Comparison of ENCODE assay signal across 18 cellular contexts in genomic region chr2:7525746-7526145, GRCh38.
DNase-seq lines count a peak whose midpoint lies in the region; ATAC-seq lines count a peak whose summit lies in the region.
"Had no signal": no experiment of that assay in that cellular context is flagged by ENCODE, and none has a peak within 500 bp of the region (broad histone marks: within the 10 kb centered on the region; RNA-seq: fewer than 3 reads in every experiment).

No MANE protein-coding gene starts in this region.

- H3K36me3 Mint-ChIP-seq in activated CD4-positive, alpha-beta memory T cell treated with anti-CD3 and anti-CD28 coated beads for 36 hours: peaks cover 22% of the 10 kb centered on the region
- H3K36me3 Mint-ChIP-seq in activated CD4-positive, alpha-beta memory T cell treated with anti-CD3 and anti-CD28 coated beads, Interleukin-2, amount 10 ng/mL, durations not matched to agents 7 days and 5 days (ENCODE audit: low read depth): peaks cover 33% of the 10 kb centered on the region
- H3K36me3 Mint-ChIP-seq: CD14-positive monocyte had no signal

- H3K9me3 Mint-ChIP-seq in activated CD4-positive, alpha-beta memory T cell treated with anti-CD3 and anti-CD28 coated beads for 36 hours: peaks cover 23% of the 10 kb centered on the region
- peaks cover 47% of the 10 kb centered on the region for H3K9me3 Mint-ChIP-seq in activated CD4-positive, alpha-beta memory T cell treated with anti-CD3 and anti-CD28 coated beads, Interleukin-2, amount 10 ng/mL, durations not matched to agents 7 days and 5 days

- intact Hi-C loops in activated CD4-positive, alpha-beta memory T cell treated with anti-CD3 and anti-CD28 coated beads for 36 hours (cut with micrococcal nuclease): loop anchor here (1.0 to 2.0 kb wide), 2 partner anchors 57 to 89 kb away; no protein-coding TSS in a partner anchor

- peaks cover 53% of the 10 kb centered on the region for H3K4me1 Mint-ChIP-seq in activated CD4-positive, alpha-beta memory T cell treated with anti-CD3 and anti-CD28 coated beads for 36 hours (ENCODE audit: low read depth)
- H3K4me1 Mint-ChIP-seq in activated CD4-positive, alpha-beta memory T cell treated with anti-CD3 and anti-CD28 coated beads, Interleukin-2, amount 10 ng/mL, durations not matched to agents 7 days and 5 days: peaks cover 40% of the 10 kb centered on the region
- H3K4me1 Mint-ChIP-seq: CD14-positive monocyte had no signal

- no peak for ATAC-seq in GM21526 (IDR thresholded peaks at IDR 0.05; ENCODE audit: low FRiP score, unreplicated experiment)
- ATAC-seq in HG02970 (IDR thresholded peaks at IDR 0.05; ENCODE audit: low FRiP score, unreplicated experiment): no peak
- ATAC-seq: A549 had no signal

- CTCF ChIA-PET in activated CD4-positive, alpha-beta memory T cell treated with anti-CD3 and anti-CD28 coated beads for 36 hours (lab: Charles Lee): interaction anchor here (1.1 kb wide), 1 partner anchor 98 kb away, joined by 3 read pairs; no protein-coding TSS in a partner anchor
- CTCF ChIA-PET in activated CD4-positive, alpha-beta memory T cell treated with anti-CD3 and anti-CD28 coated beads, Interleukin-2, amount 10 ng/mL, durations not matched to agents 7 days and 5 days (lab: Charles Lee): no interaction called here

- DNase-seq in activated CD4-positive, alpha-beta memory T cell treated with anti-CD3 and anti-CD28 coated beads for 36 hours: no peak
- no peak for DNase-seq in activated CD4-positive, alpha-beta memory T cell treated with anti-CD3 and anti-CD28 coated beads, Interleukin-2, amount 10 ng/mL, durations not matched to agents 7 days and 5 days
- DNase-seq in AG20443 (ENCODE audit: low spot score) (peak; percentile 40), SK-MEL-5 (ENCODE audit: low read depth, low spot score) (peak; percentile 23), foreskin melanocyte (peak; percentile 59)
- DNase-seq: AML-193, COR-L47, DMS153, KBM-7, NCI-H1048, NCI-H146, NCI-H2081, NCI-H510A, NCI-H82 had no signal

- peak overlapping the region; percentile 23 for H3K4me3 Mint-ChIP-seq in activated CD4-positive, alpha-beta memory T cell treated with anti-CD3 and anti-CD28 coated beads for 36 hours
- no peak overlapping the region for H3K4me3 Mint-ChIP-seq in activated CD4-positive, alpha-beta memory T cell treated with anti-CD3 and anti-CD28 coated beads, Interleukin-2, amount 10 ng/mL, durations not matched to agents 7 days and 5 days

- no peaks in the 10 kb centered on the region for H3K27me3 Mint-ChIP-seq in activated CD4-positive, alpha-beta memory T cell treated with anti-CD3 and anti-CD28 coated beads for 36 hours
- no peaks in the 10 kb centered on the region for H3K27me3 Mint-ChIP-seq in activated CD4-positive, alpha-beta memory T cell treated with anti-CD3 and anti-CD28 coated beads, Interleukin-2, amount 10 ng/mL, durations not matched to agents 7 days and 5 days

- peak overlapping the region; percentile 80 for H3K27ac Mint-ChIP-seq in activated CD4-positive, alpha-beta memory T cell treated with anti-CD3 and anti-CD28 coated beads for 36 hours
- H3K27ac Mint-ChIP-seq in activated CD4-positive, alpha-beta memory T cell treated with anti-CD3 and anti-CD28 coated beads, Interleukin-2, amount 10 ng/mL, durations not matched to agents 7 days and 5 days: no peak overlapping the region
- H3K27ac Mint-ChIP-seq: CD14-positive monocyte had no signal

- POLR2A ChIA-PET in activated CD4-positive, alpha-beta memory T cell treated with anti-CD3 and anti-CD28 coated beads for 36 hours (lab: Charles Lee): no interaction called here
- POLR2A ChIA-PET in activated CD4-positive, alpha-beta memory T cell treated with anti-CD3 and anti-CD28 coated beads, Interleukin-2, amount 10 ng/mL, durations not matched to agents 7 days and 5 days (lab: Charles Lee): interaction anchor here (2.1 kb wide), 1 partner anchor 10 kb away, joined by 7 read pairs; no protein-coding TSS in a partner anchor

- in situ Hi-C loops in SK-MEL-5 (cut with HindIII; ENCODE audit: low pct_unique_long_range_greater_than_20kb, low sequenced_read_pairs): no loop called here

Comparison
In these comparisons a context has a peak if more than half of its experiments do, and no peak if none do; other contexts are left out.
1. DNase-seq: peak in AG20443 (single experiment), SK-MEL-5 (single experiment) and foreskin melanocyte (single experiment); none in activated CD4-positive, alpha-beta memory T cell treated with anti-CD3 and anti-CD28 coated beads for 36 hours (single experiment) and activated CD4-positive, alpha-beta memory T cell treated with anti-CD3 and anti-CD28 coated beads, Interleukin-2, amount 10 ng/mL, durations not matched to agents 7 days and 5 days (single experiment).